18 cellular contexts compared by ENCODE assay signal in genomic region chr18:45119888-45120287, GRCh38.
"Had no signal": no experiment of that assay in that cellular context is flagged by ENCODE, and none has a peak within 500 bp of the region (broad histone marks: within the 10 kb centered on the region; RNA-seq: fewer than 3 reads in every experiment).

No MANE protein-coding gene starts in this region.

- H3K27ac Mint-ChIP-seq: activated CD4-positive, alpha-beta memory T cell treated with anti-CD3 and anti-CD28 coated beads, Interleukin-2, amount 10 ng/mL, durations not matched to agents 7 days and 5 days; activated CD4-positive, alpha-beta T cell treated with anti-CD3 and anti-CD28 coated beads, Interleukin-2, amount 10 ng/mL, durations not matched to agents 24 days and 14 days; activated naive CD4-positive, alpha-beta T cell treated with anti-CD3 and anti-CD28 coated beads, Interleukin-2, amount 10 ng/mL, durations not matched to agents 7 days and 5 days; stimulated activated effector memory CD8-positive, alpha-beta T cell treated with anti-CD3 and anti-CD28 coated beads, Interleukin-12 subunit alpha, Interleukin-12 subunit beta, amount 100 ng/mL, for 72 hours; stimulated activated naive CD8-positive, alpha-beta T cell treated with anti-CD3 and anti-CD28 coated beads, Interleukin-15, amount 100 ng/mL, for 72 hours had no signal

- H3K27me3 Mint-ChIP-seq: activated naive CD4-positive, alpha-beta T cell treated with anti-CD3 and anti-CD28 coated beads, Interleukin-2, amount 10 ng/mL, durations not matched to agents 7 days and 5 days; stimulated activated naive CD8-positive, alpha-beta T cell treated with anti-CD3 and anti-CD28 coated beads, Interleukin-15, amount 100 ng/mL, for 72 hours had no signal

- DNase-seq: activated CD4-positive, alpha-beta memory T cell treated with anti-CD3 and anti-CD28 coated beads, Interleukin-2, amount 10 ng/mL, durations not matched to agents 7 days and 5 days; activated CD4-positive, alpha-beta T cell treated with anti-CD3 and anti-CD28 coated beads, Interleukin-2, amount 10 ng/mL, durations not matched to agents 24 days and 14 days; activated effector memory CD4-positive, alpha-beta T cell treated with anti-CD3 and anti-CD28 coated beads, Interleukin-2, amount 50 U/mL, for 16 hours; activated naive CD4-positive, alpha-beta T cell treated with anti-CD3 and anti-CD28 coated beads, Interleukin-2, amount 10 ng/mL, durations not matched to agents 7 days and 5 days; amygdala; cortex of kidney; left colon; lower lobe of right lung; mesendoderm; mucosa of descending colon; nucleus accumbens; posterior cingulate gyrus; small intestine; stimulated activated CD4-positive, alpha-beta T cell treated with anti-CD3 and anti-CD28 coated beads, Interleukin-2, amount 100 ng/mL, for 24 hours; stimulated activated naive CD8-positive, alpha-beta T cell treated with anti-CD3 and anti-CD28 coated beads, Interleukin-15, amount 100 ng/mL, for 72 hours; transverse colon had no signal

- H3K4me1 Mint-ChIP-seq: activated CD4-positive, alpha-beta memory T cell treated with anti-CD3 and anti-CD28 coated beads, Interleukin-2, amount 10 ng/mL, durations not matched to agents 7 days and 5 days; activated CD4-positive, alpha-beta T cell treated with anti-CD3 and anti-CD28 coated beads, Interleukin-2, amount 10 ng/mL, durations not matched to agents 24 days and 14 days; activated naive CD4-positive, alpha-beta T cell treated with anti-CD3 and anti-CD28 coated beads, Interleukin-2, amount 10 ng/mL, durations not matched to agents 7 days and 5 days; stimulated activated naive CD8-positive, alpha-beta T cell treated with anti-CD3 and anti-CD28 coated beads, Interleukin-15, amount 100 ng/mL, for 72 hours had no signal

- ATAC-seq: left colon; lower lobe of right lung; mucosa of descending colon; sciatic nerve; stimulated activated effector memory CD8-positive, alpha-beta T cell treated with anti-CD3 and anti-CD28 coated beads, Interleukin-12 subunit alpha, Interleukin-12 subunit beta, amount 100 ng/mL, for 72 hours; stimulated activated naive CD8-positive, alpha-beta T cell treated with anti-CD3 and anti-CD28 coated beads, Interleukin-15, amount 100 ng/mL, for 72 hours had no signal

- H3K9me3 Mint-ChIP-seq: activated CD4-positive, alpha-beta memory T cell treated with anti-CD3 and anti-CD28 coated beads, Interleukin-2, amount 10 ng/mL, durations not matched to agents 7 days and 5 days; activated CD4-positive, alpha-beta T cell treated with anti-CD3 and anti-CD28 coated beads, Interleukin-2, amount 10 ng/mL, durations not matched to agents 24 days and 14 days; activated naive CD4-positive, alpha-beta T cell treated with anti-CD3 and anti-CD28 coated beads, Interleukin-2, amount 10 ng/mL, durations not matched to agents 7 days and 5 days; stimulated activated effector memory CD8-positive, alpha-beta T cell treated with anti-CD3 and anti-CD28 coated beads, Interleukin-12 subunit alpha, Interleukin-12 subunit beta, amount 100 ng/mL, for 72 hours; stimulated activated naive CD8-positive, alpha-beta T cell treated with anti-CD3 and anti-CD28 coated beads, Interleukin-15, amount 100 ng/mL, for 72 hours had no signal

- H3K36me3 Mint-ChIP-seq: activated naive CD4-positive, alpha-beta T cell treated with anti-CD3 and anti-CD28 coated beads, Interleukin-2, amount 10 ng/mL, durations not matched to agents 7 days and 5 days; stimulated activated effector memory CD8-positive, alpha-beta T cell treated with anti-CD3 and anti-CD28 coated beads, Interleukin-12 subunit alpha, Interleukin-12 subunit beta, amount 100 ng/mL, for 72 hours had no signal

- H3K4me3 Mint-ChIP-seq: activated CD4-positive, alpha-beta memory T cell treated with anti-CD3 and anti-CD28 coated beads, Interleukin-2, amount 10 ng/mL, durations not matched to agents 7 days and 5 days; activated CD4-positive, alpha-beta T cell treated with anti-CD3 and anti-CD28 coated beads, Interleukin-2, amount 10 ng/mL, durations not matched to agents 24 days and 14 days; activated naive CD4-positive, alpha-beta T cell treated with anti-CD3 and anti-CD28 coated beads, Interleukin-2, amount 10 ng/mL, durations not matched to agents 7 days and 5 days; stimulated activated effector memory CD8-positive, alpha-beta T cell treated with anti-CD3 and anti-CD28 coated beads, Interleukin-12 subunit alpha, Interleukin-12 subunit beta, amount 100 ng/mL, for 72 hours; stimulated activated naive CD8-positive, alpha-beta T cell treated with anti-CD3 and anti-CD28 coated beads, Interleukin-15, amount 100 ng/mL, for 72 hours had no signal
